Comparison of ENCODE assay signal across 1 cellular context in the genomic region with DNA sequence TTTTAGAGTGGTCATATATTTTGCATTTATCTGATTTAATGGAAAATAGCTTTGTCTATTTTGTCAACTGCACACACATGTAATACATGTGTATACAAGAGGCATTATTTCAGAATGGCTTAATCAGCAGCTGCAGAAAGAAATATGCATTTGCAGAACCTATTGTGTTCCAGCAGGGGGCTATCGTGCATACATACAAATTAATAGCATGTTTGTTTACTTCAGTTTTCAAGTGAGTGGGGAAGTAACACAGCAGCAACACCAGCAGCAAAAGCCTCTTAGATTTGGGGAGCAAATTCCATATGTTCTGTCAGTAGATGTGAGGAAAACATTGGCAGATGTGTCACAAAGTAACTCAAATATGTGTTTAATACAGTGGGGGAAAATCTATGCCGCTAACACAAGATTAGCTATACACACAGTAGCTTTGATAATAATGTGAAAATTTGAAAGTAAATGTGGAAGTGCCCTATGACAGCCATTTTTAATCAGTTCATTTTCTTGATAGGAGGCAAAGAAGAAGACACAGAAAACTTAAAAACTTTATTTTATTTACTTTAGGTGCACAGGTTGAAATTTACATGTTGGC.
TF ChIP-seq lines count a peak whose summit lies in the region.

No MANE protein-coding gene starts in this region.

TF ChIP-seq in HCT116, 20 proteins besides CTCF, POLR2A, EP300 and RAD21 (continued from another document):
- TF ChIP-seq, protein P1, sequence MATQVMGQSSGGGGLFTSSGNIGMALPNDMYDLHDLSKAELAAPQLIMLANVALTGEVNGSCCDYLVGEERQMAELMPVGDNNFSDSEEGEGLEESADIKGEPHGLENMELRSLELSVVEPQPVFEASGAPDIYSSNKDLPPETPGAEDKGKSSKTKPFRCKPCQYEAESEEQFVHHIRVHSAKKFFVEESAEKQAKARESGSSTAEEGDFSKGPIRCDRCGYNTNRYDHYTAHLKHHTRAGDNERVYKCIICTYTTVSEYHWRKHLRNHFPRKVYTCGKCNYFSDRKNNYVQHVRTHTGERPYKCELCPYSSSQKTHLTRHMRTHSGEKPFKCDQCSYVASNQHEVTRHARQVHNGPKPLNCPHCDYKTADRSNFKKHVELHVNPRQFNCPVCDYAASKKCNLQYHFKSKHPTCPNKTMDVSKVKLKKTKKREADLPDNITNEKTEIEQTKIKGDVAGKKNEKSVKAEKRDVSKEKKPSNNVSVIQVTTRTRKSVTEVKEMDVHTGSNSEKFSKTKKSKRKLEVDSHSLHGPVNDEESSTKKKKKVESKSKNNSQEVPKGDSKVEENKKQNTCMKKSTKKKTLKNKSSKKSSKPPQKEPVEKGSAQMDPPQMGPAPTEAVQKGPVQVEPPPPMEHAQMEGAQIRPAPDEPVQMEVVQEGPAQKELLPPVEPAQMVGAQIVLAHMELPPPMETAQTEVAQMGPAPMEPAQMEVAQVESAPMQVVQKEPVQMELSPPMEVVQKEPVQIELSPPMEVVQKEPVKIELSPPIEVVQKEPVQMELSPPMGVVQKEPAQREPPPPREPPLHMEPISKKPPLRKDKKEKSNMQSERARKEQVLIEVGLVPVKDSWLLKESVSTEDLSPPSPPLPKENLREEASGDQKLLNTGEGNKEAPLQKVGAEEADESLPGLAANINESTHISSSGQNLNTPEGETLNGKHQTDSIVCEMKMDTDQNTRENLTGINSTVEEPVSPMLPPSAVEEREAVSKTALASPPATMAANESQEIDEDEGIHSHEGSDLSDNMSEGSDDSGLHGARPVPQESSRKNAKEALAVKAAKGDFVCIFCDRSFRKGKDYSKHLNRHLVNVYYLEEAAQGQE (IDR thresholded peaks at IDR 0.05; ENCODE audit: low read depth), result no peak
- no peak for TF ChIP-seq TCF7L2 (IDR thresholded peaks at IDR 0.05; ENCODE audit: borderline replicate concordance, extremely low read depth, insufficient read depth, insufficient read length)
- no peak for TF ChIP-seq YY1 (IDR thresholded peaks at IDR 0.05; ENCODE audit: extremely low read depth, insufficient replicate concordance, low read depth, low read length)
- no peak for TF ChIP-seq EZH2phosphoT487 (IDR thresholded peaks at IDR 0.05; ENCODE audit: borderline replicate concordance)
- TF ChIP-seq EZH2 (IDR thresholded peaks at IDR 0.05), result no peak
- no peak for TF ChIP-seq CBX3 (IDR thresholded peaks at IDR 0.05; ENCODE audit: low read depth)
- no peak for TF ChIP-seq ZFX (IDR thresholded peaks at IDR 0.05)
